In genomic region chr4:138177278-138177968, GRCh38 we compare ENCODE assay signal across 30 cellular contexts.
DNase-seq lines count a peak whose midpoint lies in the region; ATAC-seq, FAIRE-seq and TF ChIP-seq lines count a peak whose summit lies in the region.
"Had no signal": no experiment of that assay in that cellular context is flagged by ENCODE, and none has a peak within 500 bp of the region (broad histone marks: within the 10 kb centered on the region; RNA-seq: fewer than 3 reads in every experiment).

No MANE protein-coding gene starts in this region.

- TF ChIP-seq RAD21 in HepG2 (CRISPR knock-in tag; IDR thresholded peaks at IDR 0.05): no peak

- no peak overlapping the region for H3K4me3 Mint-ChIP-seq in nephron progenitor cell
- H3K4me3 Mint-ChIP-seq: CD8-positive, alpha-beta T cell; effector memory CD8-positive, alpha-beta T cell; HFFc6; neural crest cell; stimulated activated naive B cell treated with anti-CD40 and anti-IgM and Interleukin-4, amounts not matched to agents 10 μg/mL and 1 μg/mL and 100 μg/mL, for 72 hours had no signal

- no peaks in the 10 kb centered on the region for H3K79me2 ChIP-seq in HepG2 (ENCODE audit: insufficient read depth, low read length)
- H3K79me2 ChIP-seq: parathyroid adenoma had no signal

- H3K9me3 Mint-ChIP-seq in nephron progenitor cell: no peaks in the 10 kb centered on the region
- H3K9me3 Mint-ChIP-seq: CD8-positive, alpha-beta T cell; HFFc6; neural crest cell; stimulated activated naive B cell treated with anti-CD40 and anti-IgM and Interleukin-4, amounts not matched to agents 10 μg/mL and 1 μg/mL and 100 μg/mL, for 72 hours had no signal

- intact Hi-C loops in HepG2 (cut with micrococcal nuclease; ENCODE audit: unreplicated experiment) (no loop called here), right lobe of liver (cut with DNase I) (no loop called here)

- peak overlapping the region; percentile 14 for H3K27ac Mint-ChIP-seq in nephron progenitor cell
- H3K27ac Mint-ChIP-seq: CD8-positive, alpha-beta T cell; effector memory CD8-positive, alpha-beta T cell; stimulated activated naive B cell treated with anti-CD40 and anti-IgM and Interleukin-4, amounts not matched to agents 10 μg/mL and 1 μg/mL and 100 μg/mL, for 72 hours had no signal

- peaks cover 10% of the 10 kb centered on the region for H3K36me3 Mint-ChIP-seq in nephron progenitor cell (ENCODE audit: low read depth)
- H3K36me3 Mint-ChIP-seq: CD8-positive, alpha-beta T cell had no signal

- 92% methylated on average over 2 of the region's 2 CpGs for WGBS in HepG2 (ENCODE audit: low lambda C conversion rate)
- WGBS in right lobe of liver (ENCODE audit: insufficient coverage, low coverage, low lambda C conversion rate, missing lambda C conversion rate): 60% methylated on average over 2 of the region's 2 CpGs

- no peak overlapping the region for H2AFZ ChIP-seq in HepG2 (ENCODE audit: low read length)
- H2AFZ ChIP-seq: parathyroid adenoma had no signal

- no peak for DNase-seq in HepG2 (ENCODE audit: low spot score)
- DNase-seq in right lobe of liver: no peak
- DNase-seq in nephron progenitor cell: no peak
- no peak for DNase-seq in activated CD8-positive, alpha-beta memory T cell treated with anti-CD3 and anti-CD28 coated beads, Interleukin-2, amount 50 U/mL, for 48 hours
- DNase-seq: activated CD4-positive, alpha-beta T cell treated with anti-CD3 and anti-CD28 coated beads, Interleukin-2, amount 50 U/mL, for 1 hour; activated effector memory CD4-positive, alpha-beta T cell treated with anti-CD3 and anti-CD28 coated beads, Interleukin-2, amount 50 U/mL, for 16 hours; CD8-positive, alpha-beta T cell; effector memory CD8-positive, alpha-beta T cell; foreskin keratinocyte; heart right ventricle; HFFc6; NCI-H1105 treated with DMSO at 0.1 percent for 48 hours; NCI-H2029 treated with DMSO at 0.1 percent for 48 hours; NCI-H446; stimulated activated CD4-positive, alpha-beta T cell treated with anti-CD3 and anti-CD28 coated beads, Interleukin-4, amount 100 ng/mL, for 24 hours; stimulated activated naive B cell treated with anti-CD40 and anti-IgM and Interleukin-4, amounts not matched to agents 10 μg/mL and 1 μg/mL and 100 μg/mL, for 72 hours; T-helper 9 cell; WERI-Rb-1 had no signal

- TF ChIP-seq POLR2A in HepG2 (IDR thresholded peaks at IDR 0.05; ENCODE audit: insufficient read depth in 1 of 2, low read depth in 2 of 2, low read length in 2 of 2) (no peak), right lobe of liver (IDR thresholded peaks at IDR 0.05) (no peak)

- peaks cover 19% of the 10 kb centered on the region for H3K4me1 Mint-ChIP-seq in nephron progenitor cell
- H3K4me1 Mint-ChIP-seq: stimulated activated naive B cell treated with anti-CD40 and anti-IgM and Interleukin-4, amounts not matched to agents 10 μg/mL and 1 μg/mL and 100 μg/mL, for 72 hours had no signal

- H3K4me3 ChIP-seq in HepG2 (replicated peaks in 1 of 3; ENCODE audit: insufficient read depth in 1 of 3, low read depth in 2 of 3, low read length in 3 of 3): no peak overlapping the region
- no peak overlapping the region for H3K4me3 ChIP-seq in right lobe of liver
- H3K4me3 ChIP-seq: breast epithelium, heart right ventricle, right atrium auricular region, suprapubic skin had no signal

- H3K9me3 ChIP-seq in HepG2 (ENCODE audit: low read length): no peaks in the 10 kb centered on the region
- H3K9me3 ChIP-seq in right lobe of liver: no peaks in the 10 kb centered on the region
- H3K9me3 ChIP-seq: breast epithelium, heart right ventricle, right atrium auricular region, suprapubic skin had no signal

- TF ChIP-seq CTCF in HepG2 (CRISPR knock-in tag; IDR thresholded peaks at IDR 0.05) (no peak), right lobe of liver (IDR thresholded peaks at IDR 0.05) (no peak), nephron progenitor cell (IDR thresholded peaks at IDR 0.05) (no peak)

- no peak overlapping the region for H3K9ac ChIP-seq in HepG2 (ENCODE audit: insufficient read depth, low read depth, low read length)
- H3K9ac ChIP-seq: parathyroid adenoma had no signal

- CTCF ChIA-PET in HepG2 (lab: Yijun Ruan, JAX; ENCODE audit: low intra/inter-chr PET ratio, low total read pairs): no interaction called here

- H3K4me1 ChIP-seq in HepG2 (ENCODE audit: insufficient read depth, low read length) (no peaks in the 10 kb centered on the region), right lobe of liver (peaks cover 0 to 4% (median 0%) of the 10 kb centered on the region in 4 donors)
- H3K4me1 ChIP-seq: breast epithelium, parathyroid adenoma had no signal

- in situ Hi-C loops in HepG2 (cut with HindIII; ENCODE audit: extremely low pct_ligation_motif_present, low pct_unique_long_range_greater_than_20kb): no loop called here

- H3K36me3 ChIP-seq in HepG2 (replicated peaks in 1 of 2; ENCODE audit: control insufficient read depth in 1 of 2, insufficient read depth in 2 of 2, low read length in 2 of 2) (peaks cover 16 to 90% of the 10 kb centered on the region in 2 experiments), right lobe of liver (no peaks in the 10 kb centered on the region)
- H3K36me3 ChIP-seq: breast epithelium, heart right ventricle, right atrium auricular region, suprapubic skin, WERI-Rb-1 had no signal

- no peak for FAIRE-seq in HepG2 (lab: Jason Lieb, UNC)
- FAIRE-seq: colon had no signal

- ATAC-seq in HepG2: no peak
- no peak for ATAC-seq in right lobe of liver
- ATAC-seq in HG02642 (IDR thresholded peaks at IDR 0.05; ENCODE audit: poor library complexity, unreplicated experiment): peak; percentile 67
- peak; percentile 71 for ATAC-seq in HG03378 (IDR thresholded peaks at IDR 0.05; ENCODE audit: unreplicated experiment)
- no peak for ATAC-seq in HG02588 (IDR thresholded peaks at IDR 0.05; ENCODE audit: unreplicated experiment)
- ATAC-seq in HG03097 (IDR thresholded peaks at IDR 0.05; ENCODE audit: low FRiP score, unreplicated experiment): no peak
- ATAC-seq: CD8-positive, alpha-beta T cell; effector memory CD8-positive, alpha-beta T cell; esophagus mucosa; foreskin keratinocyte; heart right ventricle; stimulated activated naive B cell treated with anti-CD40 and anti-IgM and Interleukin-4, amounts not matched to agents 10 μg/mL and 1 μg/mL and 100 μg/mL, for 72 hours had no signal

- H3K27ac ChIP-seq in HepG2 (ENCODE audit: extremely low read length, insufficient read depth, low read length) (no peak overlapping the region), right lobe of liver (no peak overlapping the region)
- H3K27ac ChIP-seq: breast epithelium, foreskin keratinocyte, heart right ventricle, HL-60, parathyroid adenoma, suprapubic skin, WERI-Rb-1 had no signal

- POLR2A ChIA-PET in HepG2 (lab: Yijun Ruan, JAX): no interaction called here

- TF ChIP-seq EP300 in HepG2 (IDR thresholded peaks at IDR 0.05; ENCODE audit: low read depth in 2 of 2, low read length in 2 of 2): no peak
- TF ChIP-seq EP300 in HepG2 (CRISPR knock-in tag; IDR thresholded peaks at IDR 0.05; ENCODE audit: borderline replicate concordance): no peak

- H3K27me3 ChIP-seq in HepG2 (ENCODE audit: control insufficient read depth in 1 of 2, insufficient read depth in 2 of 2, low read length in 2 of 2) (no peaks in the 10 kb centered on the region), right lobe of liver (no peaks in the 10 kb centered on the region)
- H3K27me3 ChIP-seq: breast epithelium, foreskin keratinocyte, heart right ventricle, right atrium auricular region, suprapubic skin had no signal

- no peak overlapping the region for H3K4me2 ChIP-seq in HepG2 (ENCODE audit: low read depth, low read length)

- BruUV-seq in HepG2 (replicated peaks; lab: Mats Ljungman, UMichigan): no TSS peak

- no peaks in the 10 kb centered on the region for H4K20me1 ChIP-seq in HepG2 (ENCODE audit: insufficient read depth, low read length)

- H3K27me3 Mint-ChIP-seq in nephron progenitor cell (ENCODE audit: low read depth, poor library complexity): peaks cover 5% of the 10 kb centered on the region
- H3K27me3 Mint-ChIP-seq: effector memory CD8-positive, alpha-beta T cell had no signal

TF ChIP-seq in HepG2, 621 proteins besides CTCF, POLR2A, EP300 and RAD21:
- TF ChIP-seq KLF12 (CRISPR knock-in tag; IDR thresholded peaks at IDR 0.05; ENCODE audit: borderline replicate concordance) (no peak), RBM22 (optimal IDR thresholded peaks at IDR 0.05; ENCODE audit: low read length) (peak; percentile 63), MYC (CRISPR knock-in tag; IDR thresholded peaks at IDR 0.05; ENCODE audit: borderline replicate concordance) (no peak), IRX3 (CRISPR knock-in tag; IDR thresholded peaks at IDR 0.05; ENCODE audit: borderline replicate concordance, low read depth) (no peak)
TF ChIP-seq in HepG2: peak in this region for 1.

Comparison
In these comparisons a context has a peak if more than half of its experiments do, and no peak if none do; other contexts are left out.
1. ATAC-seq: peak in HG02642 (single experiment) and HG03378 (single experiment); none in HepG2 (single experiment), right lobe of liver (0 of 4), HG02588 (single experiment) and HG03097 (single experiment).